In the genomic region with DNA sequence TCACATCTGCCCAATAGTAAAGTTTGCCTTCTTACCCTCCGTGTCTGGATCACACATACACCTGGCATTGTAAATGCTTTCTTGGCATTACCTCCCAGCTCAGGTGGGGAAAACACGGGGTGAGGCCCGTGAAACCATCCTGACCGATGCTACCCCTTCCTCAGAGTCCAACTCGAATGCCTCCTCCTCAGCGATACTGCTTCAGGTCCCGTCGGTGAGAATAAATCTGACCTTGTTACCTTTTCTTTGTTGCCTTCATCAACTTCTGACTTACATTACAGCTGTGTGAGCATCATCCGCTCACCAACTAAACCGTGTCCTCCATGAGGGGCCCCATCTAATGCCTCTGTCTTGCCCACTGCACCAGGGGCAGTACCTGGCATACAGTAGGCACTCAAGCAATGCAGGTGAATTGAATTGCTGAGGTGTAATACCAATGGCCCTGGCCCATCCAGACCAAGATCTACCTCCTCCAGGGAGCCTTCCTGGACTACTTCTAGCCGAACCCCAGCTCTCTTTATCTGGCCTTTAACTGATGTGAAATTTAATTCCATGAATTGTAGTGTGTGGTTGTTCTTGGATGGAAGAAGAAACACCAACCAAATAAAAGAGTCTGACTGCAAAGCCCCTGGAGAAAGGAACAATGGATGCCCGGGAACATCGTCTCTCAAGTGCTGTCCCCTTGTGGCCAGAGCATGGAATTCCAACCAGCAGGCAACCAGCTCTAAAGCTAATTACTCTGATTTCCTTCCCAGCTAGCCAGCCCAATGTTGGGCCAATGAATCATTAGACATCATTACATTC, we compare ENCODE assay signal across 8 cellular contexts.
DNase-seq lines count a peak whose midpoint lies in the region; ATAC-seq and TF ChIP-seq lines count a peak whose summit lies in the region.

No MANE protein-coding gene starts in this region.

- H3K27ac ChIP-seq in brain microvascular endothelial cell (no peak overlapping the region), uterus (no peak overlapping the region)

- no peaks in the 10 kb centered on the region for H3K27me3 ChIP-seq in brain microvascular endothelial cell (replicated peaks)
- H3K27me3 ChIP-seq in uterus, result no peaks in the 10 kb centered on the region

- peak; percentile 93 for TF ChIP-seq CTCF in AG09319 (IDR thresholded peaks at IDR 0.05; ENCODE audit: low read depth, low read length)
- TF ChIP-seq CTCF in GM12875 (IDR thresholded peaks at IDR 0.05; ENCODE audit: borderline replicate concordance, insufficient read depth, low read depth, low read length), result peak; percentile 79
- peak; percentile 96 for TF ChIP-seq CTCF in brain microvascular endothelial cell (IDR thresholded peaks at IDR 0.05; ENCODE audit: low read depth, low read length, missing control alignments)
- TF ChIP-seq CTCF in uterus (IDR thresholded peaks at IDR 0.05), result peak; percentile 74 to 83 (median 77)

- TF ChIP-seq POLR2A in uterus (IDR thresholded peaks at IDR 0.05), result no peak

- intact Hi-C loops in left colon (cut with DNase I, micrococcal nuclease) (loop anchor here in 1 of 2 donors (10.0 kb wide), 1 partner anchor 432 kb away; no protein-coding TSS in a partner anchor), uterus (cut with DNase I; ENCODE audit: low total_unique reads) (no loop called here)

- H3K9me3 ChIP-seq in uterus, result no peaks in the 10 kb centered on the region

- no peaks in the 10 kb centered on the region for H3K4me1 ChIP-seq in uterus

- H3K4me3 ChIP-seq in GM12875 (ENCODE audit: low read depth, low read length), result no peak overlapping the region
- H3K4me3 ChIP-seq in brain microvascular endothelial cell (ENCODE audit: low read depth, low read length), result no peak overlapping the region
- H3K4me3 ChIP-seq in uterus, result no peak overlapping the region

- in situ Hi-C loops in brain microvascular endothelial cell (cut with HindIII; ENCODE audit: low pct_ligation_motif_present, low sequenced_read_pairs), result no loop called here

- DNase-seq in AG09319 (ENCODE audit: extremely low read depth, low read depth) (no peak), NCI-H460 (ENCODE audit: extremely low read depth, low read depth) (peak; percentile 39), brain microvascular endothelial cell (peak; percentile 36), left colon (peak in 1 of 2 donors; percentile 26), uterus (peak in 1 of 2 donors; percentile 6)

- ATAC-seq in left colon (peak; percentile 66), HG03159 (IDR thresholded peaks at IDR 0.05; ENCODE audit: unreplicated experiment) (no peak), HG03095 (IDR thresholded peaks at IDR 0.05; ENCODE audit: unreplicated experiment) (no peak)

- H3K36me3 ChIP-seq in brain microvascular endothelial cell (replicated peaks) (no peaks in the 10 kb centered on the region), uterus (no peaks in the 10 kb centered on the region)
